In genomic region chr22:28009272-28009827, GRCh38 we compare ENCODE assay signal across 8 cellular contexts.
A peak's percentile ranks its signal among the peaks of the same experiment; 100 is the strongest.
DNase-seq lines count a peak whose midpoint lies in the region; ATAC-seq, FAIRE-seq and TF ChIP-seq lines count a peak whose summit lies in the region.

No MANE protein-coding gene starts in this region.

- no peak overlapping the region for H3K4me2 ChIP-seq in A549

- no peaks in the 10 kb centered on the region for H3K27me3 Mint-ChIP-seq in chondrocyte (ENCODE audit: low read depth)

- no peak for TF ChIP-seq EP300 in A549 (IDR thresholded peaks at IDR 0.05)

- peaks cover 2% of the 10 kb centered on the region for H3K36me3 Mint-ChIP-seq in chondrocyte (ENCODE audit: low read depth)

- H3K36me3 ChIP-seq in left lung, result no peaks in the 10 kb centered on the region

- ATAC-seq in A549, result peak; percentile 90 to 96
- ATAC-seq in left lung, result peak; percentile 94
- ATAC-seq in HG02610 (IDR thresholded peaks at IDR 0.05; ENCODE audit: unreplicated experiment), result no peak

- intact Hi-C loops in left lung (cut with DNase I), result loop anchor here (5.0 to 10.0 kb wide), 2 partner anchors 125 to 127 kb away; no protein-coding TSS in a partner anchor

- peak overlapping the region; percentile 30 for H3K27ac Mint-ChIP-seq in chondrocyte (ENCODE audit: unreplicated experiment)

- POLR2A ChIA-PET in A549 (lab: Yijun Ruan, JAX), result no interaction called here

- no peak overlapping the region for H3K27ac ChIP-seq in A549
- no peak overlapping the region for H3K27ac ChIP-seq in left lung

- H3K4me3 Mint-ChIP-seq in chondrocyte (ENCODE audit: unreplicated experiment), result no peak overlapping the region

- H3K4me1 Mint-ChIP-seq in chondrocyte (ENCODE audit: low read depth), result peaks cover 26% of the 10 kb centered on the region

- H3K9me3 ChIP-seq in A549 (no peaks in the 10 kb centered on the region), left lung (no peaks in the 10 kb centered on the region)

- 0 out of 3 replicates have a peak, but pooled peaks cover 2% of the 10 kb centered on the region for H3K4me1 ChIP-seq in A549
- peaks cover 0 to 4% of the 10 kb centered on the region in 2 donors for H3K4me1 ChIP-seq in left lung

- no peaks in the 10 kb centered on the region for H3K9me3 Mint-ChIP-seq in chondrocyte (ENCODE audit: low read depth)

- no peak for FAIRE-seq in A549 (lab: Jason Lieb, UNC)

- H3K4me3 ChIP-seq in A549 (no peak overlapping the region), left lung (no peak overlapping the region)

- peak; percentile 78 for TF ChIP-seq CTCF in A549 (IDR thresholded peaks at IDR 0.05)
- peak; percentile 97 for TF ChIP-seq CTCF in GM13977 (IDR thresholded peaks at IDR 0.05; ENCODE audit: extremely low read depth, insufficient read depth, missing control alignments)
- TF ChIP-seq CTCF in chondrocyte (IDR thresholded peaks at IDR 0.05), result peak; percentile 99
- peak; percentile 91 for TF ChIP-seq CTCF in left lung (IDR thresholded peaks at IDR 0.05)

- in situ Hi-C loops in GM13977 (cut with MboI; ENCODE audit: low pct_unique_long_range_greater_than_20kb, low sequenced_read_pairs, unreplicated experiment), result loop anchor here (5.0 kb wide), 1 partner anchor 122 kb away; no protein-coding TSS in a partner anchor

- CTCF ChIA-PET in A549 (lab: Yijun Ruan, JAX), result interaction anchor here (0.5 to 3.7 kb wide), 15 partner anchors 11 to 160 kb away, joined by 3 to 29 read pairs (median 3); partner anchors contain the start of gene PITPNB

- no peak for TF ChIP-seq POLR2A in A549 (IDR thresholded peaks at IDR 0.05; ENCODE audit: low read length)

- 4% methylated on average over 13 of the region's 14 CpGs for WGBS in A549 (ENCODE audit: missing lambda C conversion rate)

- H3K27me3 ChIP-seq in left lung, result no peaks in the 10 kb centered on the region

- peak; percentile 58 to 74 for DNase-seq in A549 (ENCODE audit: low read depth in 1 of 2, low spot score in 1 of 2)
- peak; percentile 91 for DNase-seq in GM13977 (ENCODE audit: low spot score)
- peak; percentile 58 for DNase-seq in NCI-H2171 (lab: John Stamatoyannopoulos, UW)
- peak; percentile 69 to 77 for DNase-seq in activated CD4-positive, alpha-beta T cell treated with anti-CD3 and anti-CD28 coated beads for 24 hours (ENCODE audit: low read depth in 2 of 2)
- DNase-seq in chondrocyte (ENCODE audit: low spot score), result no peak
- peak; percentile 82 to 88 for DNase-seq in left lung
- peak; percentile 65 for DNase-seq in stimulated activated CD4-positive, alpha-beta T cell treated with anti-CD3 and anti-CD28 coated beads, Interleukin-2, amount 100 ng/mL, for 4 hours (ENCODE audit: low read depth)

- TF ChIP-seq RAD21 in A549 (conservative IDR thresholded peaks at IDR 0.05 in 1 of 2, IDR thresholded peaks at IDR 0.05 in 1 of 2), result peak; percentile 87

TF ChIP-seq in A549, 52 proteins besides CTCF, POLR2A, EP300 and RAD21:
- TF ChIP-seq ZSCAN20 (CRISPR knock-in tag; IDR thresholded peaks at IDR 0.05), result no peak
- TF ChIP-seq SMC3 (IDR thresholded peaks at IDR 0.05), result peak; percentile 56
